ENCODE assay signal across 24 cellular contexts in genomic region chr7:1313591-1313990, GRCh38.
"Had no signal": no experiment of that assay in that cellular context is flagged by ENCODE, and none has a peak within 500 bp of the region (broad histone marks: within the 10 kb centered on the region; RNA-seq: fewer than 3 reads in every experiment).

No MANE protein-coding gene starts in this region.

- H3K36me3 ChIP-seq: left lung, transverse colon, uterus had no signal

- H3K27me3 ChIP-seq: transverse colon, uterus had no signal

- H2AFZ ChIP-seq: parathyroid adenoma had no signal

- H3K4me3 Mint-ChIP-seq: activated B cell treated with CpG ODN at 0.5 μM for 24 hours; activated CD4-positive, alpha-beta memory T cell treated with anti-CD3 and anti-CD28 coated beads, Interleukin-2, amount 10 ng/mL, durations not matched to agents 7 days and 5 days; activated CD4-positive, alpha-beta T cell treated with anti-CD3 and anti-CD28 coated beads for 36 hours; activated naive CD4-positive, alpha-beta T cell treated with anti-CD3 and anti-CD28 coated beads, Interleukin-2, amount 50 U/mL, for 24 hours; activated T-cell treated with anti-CD3 and anti-CD28 coated beads, Interleukin-2, amount 50 U/mL, for 72 hours; brain; dendritic cell treated with granulocyte-macrophage colony-stimulating factor and Interleukin-4, amounts not matched to agents 40 ng/mL and 50 ng/mL, for 4 days; natural killer cell treated with Interleukin-12 subunit alpha and Interleukin-12 subunit beta and Interleukin-15 and Interleukin-18, amount 100 ng/mL, for 72 hours; stimulated activated naive B cell treated with anti-CD40 and anti-IgM and Interleukin-4, amounts not matched to agents 10 μg/mL and 1 μg/mL and 100 μg/mL, for 72 hours had no signal

- H3K36me3 Mint-ChIP-seq: activated naive CD4-positive, alpha-beta T cell treated with anti-CD3 and anti-CD28 coated beads, Interleukin-2, amount 50 U/mL, for 24 hours; brain; natural killer cell treated with Interleukin-12 subunit alpha and Interleukin-12 subunit beta and Interleukin-15 and Interleukin-18, amount 100 ng/mL, for 72 hours; stimulated activated naive B cell treated with anti-CD40 and anti-IgM and Interleukin-4, amounts not matched to agents 10 μg/mL and 1 μg/mL and 100 μg/mL, for 72 hours had no signal

- H3K9me3 ChIP-seq: left lung, transverse colon, uterus had no signal

- DNase-seq: activated B cell treated with CpG ODN at 0.5 μM for 24 hours; activated CD4-positive, alpha-beta memory T cell treated with anti-CD3 and anti-CD28 coated beads, Interleukin-2, amount 10 ng/mL, durations not matched to agents 7 days and 5 days; activated CD4-positive, alpha-beta T cell treated with anti-CD3 and anti-CD28 coated beads for 36 hours; activated effector memory CD4-positive, alpha-beta T cell treated with Interleukin-2 at 50 U/mL for 16 hours; activated T-cell treated with anti-CD3 and anti-CD28 coated beads, Interleukin-2, amount 50 U/mL, for 72 hours; anterior cingulate cortex; effector CD4-positive, alpha-beta T cell; erythroblast; foreskin fibroblast; midbrain; stimulated activated CD4-positive, alpha-beta T cell treated with anti-CD3 and anti-CD28 coated beads, Interleukin-2, amount 100 ng/mL, for 48 hours; stimulated activated CD8-positive, alpha-beta memory T cell treated with anti-CD3 and anti-CD28 coated beads, Interleukin-4, amount 100 ng/mL, for 48 hours; stimulated activated naive B cell treated with anti-CD40 and anti-IgM and Interleukin-4, amounts not matched to agents 10 μg/mL and 1 μg/mL and 100 μg/mL, for 72 hours; T-helper 9 cell; transverse colon; uterus had no signal

- H3K27ac Mint-ChIP-seq: activated B cell treated with CpG ODN at 0.5 μM for 24 hours; activated CD4-positive, alpha-beta memory T cell treated with anti-CD3 and anti-CD28 coated beads, Interleukin-2, amount 10 ng/mL, durations not matched to agents 7 days and 5 days; activated CD4-positive, alpha-beta T cell treated with anti-CD3 and anti-CD28 coated beads for 36 hours; activated naive CD4-positive, alpha-beta T cell treated with anti-CD3 and anti-CD28 coated beads, Interleukin-2, amount 50 U/mL, for 24 hours; activated T-cell treated with anti-CD3 and anti-CD28 coated beads, Interleukin-2, amount 50 U/mL, for 72 hours; dendritic cell treated with granulocyte-macrophage colony-stimulating factor and Interleukin-4, amounts not matched to agents 40 ng/mL and 50 ng/mL, for 4 days; natural killer cell treated with Interleukin-12 subunit alpha and Interleukin-12 subunit beta and Interleukin-15 and Interleukin-18, amount 100 ng/mL, for 72 hours; stimulated activated naive B cell treated with anti-CD40 and anti-IgM and Interleukin-4, amounts not matched to agents 10 μg/mL and 1 μg/mL and 100 μg/mL, for 72 hours had no signal

- H3K4me2 ChIP-seq: smooth muscle cell had no signal

- H3K9me3 Mint-ChIP-seq: activated B cell treated with CpG ODN at 0.5 μM for 24 hours; activated CD4-positive, alpha-beta memory T cell treated with anti-CD3 and anti-CD28 coated beads, Interleukin-2, amount 10 ng/mL, durations not matched to agents 7 days and 5 days; activated naive CD4-positive, alpha-beta T cell treated with anti-CD3 and anti-CD28 coated beads, Interleukin-2, amount 50 U/mL, for 24 hours; activated T-cell treated with anti-CD3 and anti-CD28 coated beads, Interleukin-2, amount 50 U/mL, for 72 hours; dendritic cell treated with granulocyte-macrophage colony-stimulating factor and Interleukin-4, amounts not matched to agents 40 ng/mL and 50 ng/mL, for 4 days; natural killer cell treated with Interleukin-12 subunit alpha and Interleukin-12 subunit beta and Interleukin-15 and Interleukin-18, amount 100 ng/mL, for 72 hours; stimulated activated naive B cell treated with anti-CD40 and anti-IgM and Interleukin-4, amounts not matched to agents 10 μg/mL and 1 μg/mL and 100 μg/mL, for 72 hours had no signal

- H3K4me1 ChIP-seq: left lung, parathyroid adenoma, transverse colon, uterus had no signal

- H3K9ac ChIP-seq: parathyroid adenoma had no signal

- H3K4me1 Mint-ChIP-seq: activated B cell treated with CpG ODN at 0.5 μM for 24 hours; activated CD4-positive, alpha-beta memory T cell treated with anti-CD3 and anti-CD28 coated beads, Interleukin-2, amount 10 ng/mL, durations not matched to agents 7 days and 5 days; activated CD4-positive, alpha-beta T cell treated with anti-CD3 and anti-CD28 coated beads for 36 hours; activated naive CD4-positive, alpha-beta T cell treated with anti-CD3 and anti-CD28 coated beads, Interleukin-2, amount 50 U/mL, for 24 hours; stimulated activated naive B cell treated with anti-CD40 and anti-IgM and Interleukin-4, amounts not matched to agents 10 μg/mL and 1 μg/mL and 100 μg/mL, for 72 hours had no signal

- H3K27ac ChIP-seq: left lung, parathyroid adenoma, transverse colon, uterus had no signal

- H3K27me3 Mint-ChIP-seq: activated B cell treated with CpG ODN at 0.5 μM for 24 hours; activated CD4-positive, alpha-beta memory T cell treated with anti-CD3 and anti-CD28 coated beads, Interleukin-2, amount 10 ng/mL, durations not matched to agents 7 days and 5 days; activated CD4-positive, alpha-beta T cell treated with anti-CD3 and anti-CD28 coated beads for 36 hours; activated naive CD4-positive, alpha-beta T cell treated with anti-CD3 and anti-CD28 coated beads, Interleukin-2, amount 50 U/mL, for 24 hours; dendritic cell treated with granulocyte-macrophage colony-stimulating factor and Interleukin-4, amounts not matched to agents 40 ng/mL and 50 ng/mL, for 4 days; natural killer cell treated with Interleukin-12 subunit alpha and Interleukin-12 subunit beta and Interleukin-15 and Interleukin-18, amount 100 ng/mL, for 72 hours had no signal

- ATAC-seq: activated CD4-positive, alpha-beta T cell treated with anti-CD3 and anti-CD28 coated beads for 36 hours; activated T-cell treated with anti-CD3 and anti-CD28 coated beads, Interleukin-2, amount 50 U/mL, for 72 hours; left lung; natural killer cell treated with Interleukin-12 subunit alpha and Interleukin-12 subunit beta and Interleukin-15 and Interleukin-18, amount 100 ng/mL, for 72 hours; sciatic nerve; stimulated activated naive B cell treated with anti-CD40 and anti-IgM and Interleukin-4, amounts not matched to agents 10 μg/mL and 1 μg/mL and 100 μg/mL, for 72 hours had no signal

- H3K79me2 ChIP-seq: parathyroid adenoma had no signal

- H3K4me3 ChIP-seq: left lung, smooth muscle cell, transverse colon, uterus had no signal
